Comparison of ENCODE assay signal across 1 cellular context in the genomic region with DNA sequence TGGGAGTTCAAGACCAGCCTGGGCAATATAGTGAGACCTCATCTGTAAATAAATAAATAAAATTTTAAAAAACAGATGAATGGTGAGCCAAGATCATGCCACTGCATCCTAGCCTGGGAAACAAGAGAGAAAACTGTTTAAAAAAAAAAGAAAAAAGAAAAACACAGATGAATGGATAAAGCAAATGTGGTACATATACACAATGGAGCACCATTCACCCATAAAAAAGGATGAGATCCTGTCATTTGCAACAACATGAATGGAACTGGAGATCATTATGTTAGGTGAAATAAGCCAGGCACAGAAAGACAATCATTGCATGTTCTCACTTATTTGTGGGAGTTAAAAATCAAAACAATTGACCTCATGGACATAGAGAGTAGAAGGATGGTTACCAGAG. TPM values are rescaled to one million over a fixed set of nuclear protein-coding genes. Genes with fewer than 3 reads are reported as not detected.
"Had no signal": no experiment of that assay in that cellular context is flagged by ENCODE, and none has a peak within 500 bp of the region (broad histone marks: within the 10 kb centered on the region; RNA-seq: fewer than 3 reads in every experiment).

No MANE protein-coding gene starts in this region.

RNA-seq across cellular contexts. Expression of a gene that starts 3.7 kb away (rescaled TPM):
- total RNA-seq: G401 had no signal

RNA-seq across cellular contexts. Expression of a gene that starts 7.3 kb away (rescaled TPM):
- total RNA-seq: G401 had no signal

RNA-seq across cellular contexts. Expression of a gene that starts 25.4 kb away (rescaled TPM):
- total RNA-seq: G401 had no signal
